Comparison of ENCODE assay signal across 16 cellular contexts in the genomic region with DNA sequence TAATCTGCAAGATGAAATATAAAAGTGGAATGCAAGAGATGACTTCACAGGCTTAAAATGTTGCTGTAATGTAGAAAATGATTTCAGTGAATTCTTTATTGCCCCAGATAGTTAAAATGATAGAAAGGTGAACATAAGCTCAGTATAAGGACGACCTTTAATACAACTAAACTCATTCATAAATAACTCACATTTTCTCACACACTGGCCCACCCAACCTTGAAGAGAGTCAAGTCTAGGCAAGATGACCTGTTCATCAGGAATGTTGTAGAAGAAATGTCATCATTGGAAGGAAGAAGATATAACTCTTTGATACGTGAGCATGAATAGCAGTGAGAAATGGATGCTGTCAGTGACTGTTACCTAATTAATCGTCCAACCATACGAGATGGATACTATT.
A peak's percentile ranks its signal among the peaks of the same experiment; 100 is the strongest.
DNase-seq lines count a peak whose midpoint lies in the region; ATAC-seq and TF ChIP-seq lines count a peak whose summit lies in the region.
"Had no signal": no experiment of that assay in that cellular context is flagged by ENCODE, and none has a peak within 500 bp of the region (broad histone marks: within the 10 kb centered on the region; RNA-seq: fewer than 3 reads in every experiment).

No MANE protein-coding gene starts in this region.

- CTCF ChIA-PET in BJ (lab: Yijun Ruan, JAX): interaction anchor here (0.7 to 1.5 kb wide), 3 partner anchors 19 to 51 kb away, joined by 3 to 7 read pairs (median 3); no protein-coding TSS in a partner anchor

- POLR2A ChIA-PET in BJ (lab: Charles Lee): interaction anchor here (0.6 kb wide), 1 partner anchor 162 kb away, joined by 15 read pairs; no protein-coding TSS in a partner anchor

- no peaks in the 10 kb centered on the region for H3K9me3 ChIP-seq in spleen
- H3K9me3 ChIP-seq: esophagus squamous epithelium, left ventricle myocardium inferior, vagina had no signal

- intact Hi-C loops in spleen (cut with DNase I; ENCODE audit: low total_unique reads): no loop called here

- ATAC-seq in GM21528 (IDR thresholded peaks at IDR 0.05; ENCODE audit: low FRiP score, unreplicated experiment): no peak
- ATAC-seq: stimulated activated naive CD8-positive, alpha-beta T cell treated with anti-CD3 and anti-CD28 coated beads, Interleukin-15, amount 100 ng/mL, for 72 hours; WTC11 had no signal

- H3K27ac ChIP-seq in spleen (no peak overlapping the region), substantia nigra (ENCODE audit: low read depth, low read length, poor library complexity, severe bottlenecking) (no peak overlapping the region)
- H3K27ac ChIP-seq: esophagus squamous epithelium, left ventricle myocardium inferior, vagina had no signal

- H3K27me3 ChIP-seq in BJ (ENCODE audit: control insufficient read depth, insufficient read depth, low read length) (no peaks in the 10 kb centered on the region), kidney epithelial cell (ENCODE audit: control insufficient read depth, insufficient read depth, low read length) (no peaks in the 10 kb centered on the region), spleen (replicated peaks in 1 of 7) (no peaks in the 10 kb centered on the region)
- H3K27me3 ChIP-seq: esophagus squamous epithelium, vagina had no signal

- DNase-seq in BJ (ENCODE audit: low read depth) (peak; percentile 76), LHCN-M2 (ENCODE audit: low read depth) (peak; percentile 36), cardiac fibroblast (ENCODE audit: low read depth in 2 of 2) (peak; percentile 24 to 80), kidney epithelial cell (ENCODE audit: low read depth) (peak; percentile 63), NCI-H2029 treated with DMSO at 0.1 percent for 48 hours (lab: John Stamatoyannopoulos, UW) (no peak), spleen (no peak), substantia nigra (lab: John Stamatoyannopoulos, UW) (no peak)
- DNase-seq: esophagus squamous epithelium; left ventricle myocardium inferior; NCI-H2029; NCI-H748 treated with DMSO at 0.1 percent for 48 hours; stimulated activated naive CD8-positive, alpha-beta T cell treated with anti-CD3 and anti-CD28 coated beads, Interleukin-15, amount 100 ng/mL, for 72 hours; T-helper 1 cell had no signal

- no peaks in the 10 kb centered on the region for H3K4me1 ChIP-seq in spleen
- H3K4me1 ChIP-seq: left ventricle myocardium inferior had no signal

- H3K36me3 ChIP-seq in BJ (ENCODE audit: control insufficient read depth, insufficient read depth, low read length) (no peaks in the 10 kb centered on the region), kidney epithelial cell (ENCODE audit: control insufficient read depth, insufficient read depth, low read length) (no peaks in the 10 kb centered on the region), spleen (no peaks in the 10 kb centered on the region)
- H3K36me3 ChIP-seq: esophagus squamous epithelium, left ventricle myocardium inferior, vagina had no signal

- TF ChIP-seq CTCF in BJ (IDR thresholded peaks at IDR 0.05; ENCODE audit: insufficient read depth, low read depth, low read length) (no peak), cardiac fibroblast (IDR thresholded peaks at IDR 0.05; ENCODE audit: low read depth, low read length) (no peak), kidney epithelial cell (IDR thresholded peaks at IDR 0.05; ENCODE audit: insufficient read depth, low read length, poor library complexity, severe bottlenecking) (no peak), spleen (IDR thresholded peaks at IDR 0.05 in 8 of 11, conservative IDR thresholded peaks at IDR 0.05 in 3 of 11) (no peak)

- TF ChIP-seq POLR2A in spleen (IDR thresholded peaks at IDR 0.05): no peak

- 79 to 91% (median 87%) methylated on average over 4 of the region's 4 CpGs for WGBS in spleen, 5 donors

- H3K4me3 ChIP-seq in BJ (ENCODE audit: low read depth, low read length) (no peak overlapping the region), cardiac fibroblast (replicated peaks in 1 of 2; ENCODE audit: low read depth in 2 of 2, low read length in 2 of 2) (no peak overlapping the region), kidney epithelial cell (ENCODE audit: low read depth, low read length) (no peak overlapping the region), spleen (no peak overlapping the region)
- H3K4me3 ChIP-seq: esophagus squamous epithelium, left ventricle myocardium inferior, vagina had no signal

Comparison
In these comparisons a context has a peak if more than half of its experiments do, and no peak if none do; other contexts are left out.
1. DNase-seq: peak in BJ (single experiment), LHCN-M2 (single experiment), cardiac fibroblast (2 of 2) and kidney epithelial cell (single experiment); none in NCI-H2029 treated with DMSO at 0.1 percent for 48 hours (single experiment), spleen (single experiment) and substantia nigra (0 of 49).